In the genomic region with DNA sequence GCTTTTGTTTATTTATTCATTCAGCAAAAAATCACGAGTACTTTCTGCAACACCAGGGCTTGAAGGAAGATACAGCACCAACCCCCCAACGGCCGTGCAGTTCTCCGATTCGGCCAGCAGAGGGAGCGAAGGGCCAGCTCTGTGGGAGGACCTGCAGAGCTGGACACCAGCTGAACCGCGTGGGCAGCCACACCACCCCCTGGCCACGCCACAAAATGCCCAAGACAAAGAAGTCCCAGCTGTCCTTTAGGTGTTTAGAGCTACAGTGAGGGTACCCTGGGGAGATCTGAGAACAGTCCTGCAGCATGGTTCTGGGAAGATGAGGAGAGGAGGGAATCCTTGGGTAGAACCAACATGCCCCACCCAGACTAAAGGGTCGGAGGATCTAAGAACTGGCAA, we compare ENCODE assay signal across 8 cellular contexts.
A peak's percentile ranks its signal among the peaks of the same experiment; 100 is the strongest.
DNase-seq lines count a peak whose midpoint lies in the region; ATAC-seq and TF ChIP-seq lines count a peak whose summit lies in the region.

No MANE protein-coding gene starts in this region.

- no peak overlapping the region for H3K27ac Mint-ChIP-seq in HFFc6

- H3K4me1 Mint-ChIP-seq in HFFc6 (ENCODE audit: low read depth), result peaks cover 32% of the 10 kb centered on the region

- TF ChIP-seq CTCF in GM10266 (IDR thresholded peaks at IDR 0.05; ENCODE audit: control insufficient read depth, insufficient read depth, low read depth, missing control alignments), result peak; percentile 96
- peak; percentile 99 for TF ChIP-seq CTCF in HFFc6 (IDR thresholded peaks at IDR 0.05)
- TF ChIP-seq CTCF in cardiac fibroblast (IDR thresholded peaks at IDR 0.05; ENCODE audit: low read depth, low read length), result peak; percentile 100

- H3K4me3 ChIP-seq in cardiac fibroblast (replicated peaks in 1 of 2; ENCODE audit: low read depth in 2 of 2, low read length in 2 of 2), result no peak overlapping the region

- H3K36me3 Mint-ChIP-seq in HFFc6 (ENCODE audit: low read depth), result no peaks in the 10 kb centered on the region

- no peaks in the 10 kb centered on the region for H3K27me3 Mint-ChIP-seq in HFFc6 (ENCODE audit: insufficient read depth)

- peak; percentile 46 to 57 for ATAC-seq in activated CD4-positive, CD25-positive, alpha-beta regulatory T cell treated with anti-CD3 and anti-CD28 coated beads, Interleukin-2, amount 50 U/mL, for 24 hours
- no peak for ATAC-seq in GM18858 (IDR thresholded peaks at IDR 0.05; ENCODE audit: unreplicated experiment)

- DNase-seq in GM10266 (ENCODE audit: extremely low spot score), result peak; percentile 76
- DNase-seq in HFFc6, result peak; percentile 68
- peak; percentile 13 for DNase-seq in NCI-H2029 treated with DMSO at 0.1 percent for 48 hours (lab: John Stamatoyannopoulos, UW)
- DNase-seq in cardiac fibroblast (ENCODE audit: low read depth in 2 of 2), result peak; percentile 81 to 86
- peak; percentile 55 for DNase-seq in kidney glomerular epithelial cell (lab: John Stamatoyannopoulos, UW)
- DNase-seq in stimulated activated CD4-positive, alpha-beta T cell treated with anti-CD3 and anti-CD28 coated beads, Interleukin-1b, Interleukin-23, amount 100 ng/mL, for 48 hours, result peak; percentile 69

- H3K9me3 Mint-ChIP-seq in HFFc6, result no peaks in the 10 kb centered on the region

- peak overlapping the region; percentile 25; the same call in 1 of the 2 replicates for H3K4me3 Mint-ChIP-seq in HFFc6

Comparison
In these comparisons a context has a peak if more than half of its experiments do, and no peak if none do; other contexts are left out.
1. DNase-seq: peak in every context shown above with its lines; median percentile 84 in cardiac fibroblast; 76 in GM10266; 69 in stimulated activated CD4-positive, alpha-beta T cell treated with anti-CD3 and anti-CD28 coated beads, Interleukin-1b, Interleukin-23, amount 100 ng/mL, for 48 hours; 68 in HFFc6; 55 in kidney glomerular epithelial cell; 13 in NCI-H2029 treated with DMSO at 0.1 percent for 48 hours.